13 cellular contexts compared by ENCODE assay signal in genomic region chr1:156511656-156512055, GRCh38. TPM values are rescaled to one million over a fixed set of nuclear protein-coding genes. Genes with fewer than 3 reads are reported as not detected.
DNase-seq lines count a peak whose midpoint lies in the region; ATAC-seq, FAIRE-seq and TF ChIP-seq lines count a peak whose summit lies in the region.
"Had no signal": no experiment of that assay in that cellular context is flagged by ENCODE, and none has a peak within 500 bp of the region (broad histone marks: within the 10 kb centered on the region; RNA-seq: fewer than 3 reads in every experiment).

No MANE protein-coding gene starts in this region.

- 44% methylated on average over 7 of the region's 7 CpGs for WGBS in A549 (ENCODE audit: missing lambda C conversion rate)

- TF ChIP-seq EP300 in A549 (IDR thresholded peaks at IDR 0.05): 0 out of 5 replicates have a peak, but pooled peaks of 1 of the 2 experiments have one; percentile 27

- peak overlapping the region; percentile 32; the same call in 2 of the 3 replicates for H3K4me2 ChIP-seq in A549

- CTCF ChIA-PET in A549 (lab: Yijun Ruan, JAX): interaction anchor here (1.4 to 1.8 kb wide), 3 partner anchors 60 to 97 kb away, joined by 3 to 5 read pairs (median 3); no protein-coding TSS in a partner anchor

- peak overlapping the region; percentile 62 to 100; a peak in 5 of 6 replicates for H3K27ac ChIP-seq in A549

- H3K4me3 ChIP-seq in A549: no peak overlapping the region

- peaks cover 43% of the 10 kb centered on the region for H3K4me1 ChIP-seq in A549

- DNase-seq in A549 (ENCODE audit: low read depth in 1 of 2, low spot score in 1 of 2) (peak; percentile 38 to 42), CD1c-positive myeloid dendritic cell (ENCODE audit: extremely low spot score) (peak; percentile 53), iris pigment epithelial cell (ENCODE audit: low read depth) (peak; percentile 90), DMS153 treated with DMSO at 0.1 percent for 48 hours (lab: John Stamatoyannopoulos, UW; ENCODE audit: unreplicated experiment) (no peak)
- DNase-seq in activated CD4-positive, alpha-beta T cell treated with anti-CD3 and anti-CD28 coated beads, Interleukin-2, amount 50 U/mL, for 48 hours: peak; percentile 46 to 63
- DNase-seq: CD8-positive, alpha-beta memory T cell; dermis blood vessel endothelial cell; NCI-H1417; NCI-H526; SHP77 had no signal

- FAIRE-seq in A549 (lab: Jason Lieb, UNC): no peak

- TF ChIP-seq CTCF in A549 (IDR thresholded peaks at IDR 0.05): no peak

- no peaks in the 10 kb centered on the region for H3K9me3 ChIP-seq in A549

- POLR2A ChIA-PET in A549 (lab: Yijun Ruan, JAX): interaction anchor here (2.1 kb wide), 1 partner anchor 11 kb away, joined by 6 read pairs; the partner anchor contains the start of gene MEF2D

- ATAC-seq in A549 (peak in 1 of 2 experiments; percentile 36; a peak in 1 of 6 replicates), GM21360 (IDR thresholded peaks at IDR 0.05; ENCODE audit: unreplicated experiment) (no peak), HG02981 (IDR thresholded peaks at IDR 0.05; ENCODE audit: unreplicated experiment) (no peak)
- ATAC-seq: left colon had no signal

- TF ChIP-seq POLR2A in A549 (IDR thresholded peaks at IDR 0.05; ENCODE audit: low read length): no peak

- no peak for TF ChIP-seq RAD21 in A549 (conservative IDR thresholded peaks at IDR 0.05 in 1 of 2, IDR thresholded peaks at IDR 0.05 in 1 of 2)

TF ChIP-seq in A549, 52 proteins besides CTCF, POLR2A, EP300 and RAD21:
- TF ChIP-seq MAZ (IDR thresholded peaks at IDR 0.05; ENCODE audit: borderline replicate concordance, low read depth, low read length): no peak
- no peak for TF ChIP-seq KDM5A (IDR thresholded peaks at IDR 0.05)
- TF ChIP-seq FOSL2 (IDR thresholded peaks at IDR 0.05): no peak
- peak; percentile 78 for TF ChIP-seq FOSL2 (CRISPR knock-in tag; IDR thresholded peaks at IDR 0.05)
- TF ChIP-seq MAX (IDR thresholded peaks at IDR 0.05): 0 out of 2 replicates have a peak, but pooled peaks have one; percentile 12
- TF ChIP-seq HDAC2 (IDR thresholded peaks at IDR 0.05): no peak
- no peak for TF ChIP-seq RARB (CRISPR knock-in tag; IDR thresholded peaks at IDR 0.05)
- TF ChIP-seq NR3C1 (IDR thresholded peaks at IDR 0.05): no peak
- 0 out of 2 replicates have a peak, but pooled peaks have one; percentile 22 for TF ChIP-seq JUNB (IDR thresholded peaks at IDR 0.05)
- no peak for TF ChIP-seq HOXA7 (CRISPR knock-in tag; IDR thresholded peaks at IDR 0.05)
- no peak for TF ChIP-seq CHD2 (IDR thresholded peaks at IDR 0.05; ENCODE audit: low read length, partially characterized antibody)
- no peak for TF ChIP-seq PBX3 (IDR thresholded peaks at IDR 0.05)
- peak in 1 of 2 experiments; percentile 15; a peak in 1 of 4 replicates for TF ChIP-seq CEBPB (IDR thresholded peaks at IDR 0.05)
- no peak for TF ChIP-seq CBX2 (IDR thresholded peaks at IDR 0.05; ENCODE audit: borderline replicate concordance, low read depth)
- TF ChIP-seq JUN (IDR thresholded peaks at IDR 0.05): no peak
- peak; percentile 45 for TF ChIP-seq REST (IDR thresholded peaks at IDR 0.05)
- TF ChIP-seq POLR2AphosphoS2 (conservative IDR thresholded peaks at IDR 0.05; ENCODE audit: low read length): no peak
- TF ChIP-seq ATOH8 (CRISPR knock-in tag; IDR thresholded peaks at IDR 0.05; ENCODE audit: low read depth): no peak

RNA-seq across cellular contexts. Expression of gene MEF2D, which starts 11.1 kb away (rescaled TPM):
- polyA plus RNA-seq in A549 (2011; rRNA removed) (16.8 and 20.8 TPM in 2 replicates), A549 (2017; fragmentation: RNase III; extraction: RNeasy Plus Mini Kit Qiagen cat#74134 plus additional on column Dnase treatment) (20.7 to 23.4 TPM (median 22.8 TPM) in 3 replicates)
- 24.1 and 35.9 TPM in 2 replicates for polyA plus RNA-seq in A549 (2012; cell fraction: cytosol; rRNA removed)
- polyA plus RNA-seq in A549 (2012; cell fraction: nucleus; rRNA removed): 93.8 and 94.5 TPM in 2 replicates
- 22.8 and 26.8 TPM in 2 replicates for polyA minus RNA-seq in A549 (2011; rRNA and poly(A)+ RNA removed)
